Comparison of ENCODE assay signal across 21 cellular contexts in the genomic region with DNA sequence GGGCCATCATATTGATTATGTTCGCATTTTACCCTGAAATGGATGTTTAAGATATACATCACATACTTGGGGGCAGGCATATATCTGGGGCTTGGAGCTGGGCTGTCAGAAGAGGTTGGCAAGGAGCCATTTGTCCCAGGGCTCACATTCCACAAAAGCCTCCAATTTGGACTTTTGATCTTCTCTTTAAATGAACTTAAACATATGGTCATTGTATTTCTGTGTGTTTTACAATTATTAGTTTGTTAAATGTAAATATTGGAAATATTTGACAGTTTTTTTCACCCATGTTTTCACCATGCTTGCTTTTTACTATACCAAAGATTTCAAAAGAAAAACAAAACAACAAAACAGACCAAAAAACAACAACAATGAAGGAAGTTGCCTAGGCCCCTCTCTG.
"Had no signal": no experiment of that assay in that cellular context is flagged by ENCODE, and none has a peak within 500 bp of the region (broad histone marks: within the 10 kb centered on the region; RNA-seq: fewer than 3 reads in every experiment).

No MANE protein-coding gene starts in this region.

- H3K9me3 Mint-ChIP-seq: dendritic cell treated with granulocyte-macrophage colony-stimulating factor and Interleukin-4, amounts not matched to agents 40 ng/mL and 50 ng/mL, for 4 days had no signal

- DNase-seq: cerebellar nuclear complex; colonic mucosa; cortex of kidney; effector memory CD4-positive, alpha-beta T cell; erythroblast; esophagus squamous epithelium; foreskin fibroblast; foreskin melanocyte; gastrocnemius medialis; glutamatergic neuron; head of caudate nucleus; heart right ventricle; hippocampal formation; left cardiac atrium; left lung; left ventricle myocardium superior; lower lobe of right lung; mesenchymal stem cell; midbrain had no signal

- H3K27me3 ChIP-seq: colonic mucosa, esophagus squamous epithelium, gastrocnemius medialis, left lung had no signal

- H3K36me3 ChIP-seq: colonic mucosa, esophagus squamous epithelium, gastrocnemius medialis, heart right ventricle, left lung, lower lobe of right lung had no signal

- H3K27ac Mint-ChIP-seq: dendritic cell treated with granulocyte-macrophage colony-stimulating factor and Interleukin-4, amounts not matched to agents 40 ng/mL and 50 ng/mL, for 4 days had no signal

- ATAC-seq: gastrocnemius medialis, heart right ventricle, left cardiac atrium, left lung, left ventricle myocardium superior, lower lobe of right lung had no signal

- H3K27ac ChIP-seq: colonic mucosa, epithelial cell of prostate, esophagus squamous epithelium, gastrocnemius medialis, heart right ventricle, left lung, lower lobe of right lung had no signal

- H3K27me3 Mint-ChIP-seq: dendritic cell treated with granulocyte-macrophage colony-stimulating factor and Interleukin-4, amounts not matched to agents 40 ng/mL and 50 ng/mL, for 4 days had no signal

- H3K9me3 ChIP-seq: colonic mucosa, esophagus squamous epithelium, gastrocnemius medialis, heart right ventricle, left lung, lower lobe of right lung had no signal

- H3K4me3 Mint-ChIP-seq: dendritic cell treated with granulocyte-macrophage colony-stimulating factor and Interleukin-4, amounts not matched to agents 40 ng/mL and 50 ng/mL, for 4 days had no signal

- H3K4me1 ChIP-seq: colonic mucosa, gastrocnemius medialis, heart right ventricle, left lung, lower lobe of right lung had no signal

- H3K4me3 ChIP-seq: colonic mucosa, esophagus squamous epithelium, gastrocnemius medialis, heart right ventricle, left lung, lower lobe of right lung had no signal
